Comparison of ENCODE assay signal across 1 cellular context in genomic region chr10:58903071-58903470, GRCh38.
TF ChIP-seq lines count a peak whose summit lies in the region.

No MANE protein-coding gene starts in this region.

TF ChIP-seq in SK-N-SH, 30 proteins besides CTCF, POLR2A, EP300 and RAD21 (continued from another document):
- no peak for TF ChIP-seq RFX5 (IDR thresholded peaks at IDR 0.05; ENCODE audit: low read length)
